Comparison of ENCODE assay signal across 8 cellular contexts in genomic region chr22:21044931-21045584, GRCh38. TPM values are rescaled to one million over a fixed set of nuclear protein-coding genes. Genes with fewer than 3 reads are reported as not detected.
DNase-seq lines count a peak whose midpoint lies in the region; ATAC-seq, FAIRE-seq and TF ChIP-seq lines count a peak whose summit lies in the region.

No MANE protein-coding gene starts in this region.

- peak; percentile 39 for DNase-seq in activated T-cell treated with anti-CD3 and anti-CD28 coated beads, Interleukin-2, amount 50 U/mL, for 24 hours
- DNase-seq in activated T-cell treated with anti-CD3 and anti-CD28 coated beads, Interleukin-2, amount 50 U/mL, for 1 hour, result no peak
- no peak for DNase-seq in RWPE2 (ENCODE audit: low spot score)
- peak; percentile 17 for DNase-seq in epidermal melanocyte (ENCODE audit: insufficient read length, low spot score)
- DNase-seq in natural killer cell, result no peak
- DNase-seq in GM12891 (ENCODE audit: insufficient read length, low spot score), result no peak
- DNase-seq in cerebellar cortex (ENCODE audit: low spot score), result no peak

- peaks cover 13% of the 10 kb centered on the region for H3K4me1 ChIP-seq in RWPE2 (ENCODE audit: insufficient read depth, poor library complexity, severe bottlenecking)

- H3K27ac ChIP-seq in RWPE2 (ENCODE audit: poor library complexity, severe bottlenecking), result no peak overlapping the region

- peak overlapping the region; percentile 74 for H3K27ac Mint-ChIP-seq in activated T-cell treated with anti-CD3 and anti-CD28 coated beads, Interleukin-2, amount 50 U/mL, for 24 hours
- H3K27ac Mint-ChIP-seq in natural killer cell, result peak overlapping the region; percentile 81 to 94

- no peak for FAIRE-seq in GM12891 (lab: Jason Lieb, UNC)

- H3K27me3 ChIP-seq in RWPE2 (ENCODE audit: insufficient read depth, poor library complexity, severe bottlenecking), result no peaks in the 10 kb centered on the region

- ATAC-seq in RWPE2 (ENCODE audit: low read depth), result peak; percentile 58
- peak; percentile 11 to 53 (median 30) for ATAC-seq in natural killer cell
- no peak for ATAC-seq in GM18868 (IDR thresholded peaks at IDR 0.05; ENCODE audit: unreplicated experiment)

- intact Hi-C loops in natural killer cell (cut with micrococcal nuclease), result loop anchor here (1.0 kb wide), 1 partner anchor 63 kb away; the partner anchor contains the start of gene LZTR1

- peak overlapping the region; percentile 28 for H3K4me3 ChIP-seq in RWPE2 (ENCODE audit: severe bottlenecking)

- peak overlapping the region; percentile 67 for H3K4me3 Mint-ChIP-seq in activated T-cell treated with anti-CD3 and anti-CD28 coated beads, Interleukin-2, amount 50 U/mL, for 24 hours
- H3K4me3 Mint-ChIP-seq in natural killer cell, result peak overlapping the region; percentile 78

- H3K36me3 ChIP-seq in RWPE2 (ENCODE audit: low read depth), result no peaks in the 10 kb centered on the region

- TF ChIP-seq CTCF in RWPE2 (IDR thresholded peaks at IDR 0.05; ENCODE audit: poor library complexity, severe bottlenecking), result no peak
- TF ChIP-seq CTCF in natural killer cell (IDR thresholded peaks at IDR 0.05), result no peak

- H3K9me3 ChIP-seq in RWPE2 (ENCODE audit: severe bottlenecking), result no peaks in the 10 kb centered on the region

- no peaks in the 10 kb centered on the region for H3K36me3 Mint-ChIP-seq in activated T-cell treated with anti-CD3 and anti-CD28 coated beads, Interleukin-2, amount 50 U/mL, for 24 hours (ENCODE audit: low read depth)
- no peaks in the 10 kb centered on the region for H3K36me3 Mint-ChIP-seq in natural killer cell

- H3K9me3 Mint-ChIP-seq in activated T-cell treated with anti-CD3 and anti-CD28 coated beads, Interleukin-2, amount 50 U/mL, for 24 hours, result no peaks in the 10 kb centered on the region
- no peaks in the 10 kb centered on the region for H3K9me3 Mint-ChIP-seq in natural killer cell

- no peak for TF ChIP-seq POLR2A in GM12891 (IDR thresholded peaks at IDR 0.05; ENCODE audit: low read depth, low read length)

- H3K27me3 Mint-ChIP-seq in activated T-cell treated with anti-CD3 and anti-CD28 coated beads, Interleukin-2, amount 50 U/mL, for 24 hours, result peaks cover 33% of the 10 kb centered on the region
- peaks cover 17 to 18% of the 10 kb centered on the region in 2 donors for H3K27me3 Mint-ChIP-seq in natural killer cell (ENCODE audit: low read depth in 2 of 2)

- peaks cover 22% of the 10 kb centered on the region for H3K4me1 Mint-ChIP-seq in activated T-cell treated with anti-CD3 and anti-CD28 coated beads, Interleukin-2, amount 50 U/mL, for 24 hours (ENCODE audit: low read depth)
- peaks cover 17 to 33% of the 10 kb centered on the region in 2 donors for H3K4me1 Mint-ChIP-seq in natural killer cell

TF ChIP-seq in GM12891, 5 proteins besides CTCF, POLR2A, EP300 and RAD21:
- TF ChIP-seq POLR2AphosphoS5 (IDR thresholded peaks at IDR 0.05; ENCODE audit: low read depth, low read length), result no peak
- TF ChIP-seq PAX5 (IDR thresholded peaks at IDR 0.05; ENCODE audit: insufficient read depth, low read length, severe bottlenecking), result no peak
- no peak for TF ChIP-seq TAF1 (IDR thresholded peaks at IDR 0.05; ENCODE audit: low read depth, low read length)
- no peak for TF ChIP-seq SPI1 (IDR thresholded peaks at IDR 0.05; ENCODE audit: low read depth, low read length)
- no peak for TF ChIP-seq POU2F2 (IDR thresholded peaks at IDR 0.05; ENCODE audit: low read depth, low read length)

RNA-seq across cellular contexts. Expression of gene LRRC74B, which starts 0.7 kb away (rescaled TPM):
- under 1 TPM in 1 of 3 donors, not detected in 2; 0.11 TPM for total RNA-seq in natural killer cell
- polyA plus RNA-seq in GM12891 (2012; ENCODE audit: low read depth, missing spikeins), result not detected

RNA-seq across cellular contexts. Expression of gene SLC7A4, which starts 12.7 kb away (rescaled TPM):
- not detected for total RNA-seq in natural killer cell
- 0.05 TPM for polyA plus RNA-seq in GM12891 (2012; ENCODE audit: low read depth, missing spikeins)

RNA-seq across cellular contexts. Expression of gene P2RX6, which starts 30.1 kb away (rescaled TPM):
- total RNA-seq in natural killer cell, result under 1 TPM; 0.14 to 0.93 (median 0.18) TPM
- 0.15 TPM for polyA plus RNA-seq in GM12891 (2012; ENCODE audit: low read depth, missing spikeins)

RNA-seq across cellular contexts. Expression of gene THAP7, which starts 43.1 kb away (rescaled TPM):
- 10 to 100 TPM; 24.1 to 40.0 (median 26.8) TPM for total RNA-seq in natural killer cell
- polyA plus RNA-seq in GM12891 (2012; ENCODE audit: low read depth, missing spikeins), result 18.9 TPM

Comparison
In these comparisons a context has a peak if more than half of its experiments do, and no peak if none do; other contexts are left out.
1. DNase-seq: peak in activated T-cell treated with anti-CD3 and anti-CD28 coated beads, Interleukin-2, amount 50 U/mL, for 24 hours (single experiment) and epidermal melanocyte (single experiment); none in activated T-cell treated with anti-CD3 and anti-CD28 coated beads, Interleukin-2, amount 50 U/mL, for 1 hour (single experiment), RWPE2 (single experiment), natural killer cell (single experiment), GM12891 (single experiment) and cerebellar cortex (single experiment).